ENCODE assay signal across 27 cellular contexts in the genomic region with DNA sequence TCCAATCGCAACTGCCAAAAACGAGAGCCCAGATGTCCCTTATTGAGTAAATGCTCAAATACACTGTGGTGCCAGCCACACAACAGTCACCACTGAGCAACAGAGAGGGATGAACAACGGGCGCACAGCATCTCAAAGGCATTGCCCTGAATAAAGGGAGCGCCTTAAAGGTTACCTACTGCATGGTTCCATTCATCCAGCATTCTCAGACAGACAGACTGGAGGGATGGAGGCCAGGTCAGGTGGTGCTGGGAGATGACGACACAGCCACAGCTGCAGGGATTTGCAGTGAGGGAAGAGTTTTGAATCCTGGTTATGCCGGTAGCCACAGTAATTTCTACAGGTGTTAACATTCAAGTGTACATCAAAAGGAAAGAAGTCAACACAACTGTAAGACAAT.
"Had no signal": no experiment of that assay in that cellular context is flagged by ENCODE, and none has a peak within 500 bp of the region (broad histone marks: within the 10 kb centered on the region; RNA-seq: fewer than 3 reads in every experiment).

No MANE protein-coding gene starts in this region.

- H3K36me3 ChIP-seq: ascending aorta, brain microvascular endothelial cell, esophagus muscularis mucosa, gastrocnemius medialis, heart right ventricle had no signal

- H3K4me1 ChIP-seq: ascending aorta, foreskin keratinocyte, gastrocnemius medialis had no signal

- H3K27ac ChIP-seq: ascending aorta, brain microvascular endothelial cell, coronary artery, esophagus muscularis mucosa, foreskin keratinocyte, gastrocnemius medialis, heart right ventricle had no signal

- H3K4me3 ChIP-seq: ascending aorta, coronary artery, esophagus muscularis mucosa, gastrocnemius medialis, heart right ventricle had no signal

- H3K27me3 ChIP-seq: ascending aorta, brain microvascular endothelial cell, dorsolateral prefrontal cortex, esophagus muscularis mucosa, gastrocnemius medialis, heart right ventricle had no signal

- DNase-seq: activated CD4-positive, alpha-beta memory T cell treated with anti-CD3 and anti-CD28 coated beads for 36 hours; activated CD4-positive, alpha-beta T cell treated with anti-CD3 and anti-CD28 coated beads for 36 hours; activated CD4-positive, alpha-beta T cell treated with anti-CD3 and anti-CD28 coated beads, Interleukin-2, amount 10 ng/mL, durations not matched to agents 24 days and 14 days; activated CD4-positive, CD25-positive, alpha-beta regulatory T cell; activated CD4-positive, CD25-positive, alpha-beta regulatory T cell treated with anti-CD3 and anti-CD28 coated beads, Interleukin-2, amount 50 U/mL, for 72 hours; activated CD8-positive, alpha-beta memory T cell treated with anti-CD3 and anti-CD28 coated beads, Interleukin-2, amount 10 ng/mL, durations not matched to agents 7 days and 5 days; activated CD8-positive, alpha-beta memory T cell treated with anti-CD3 and anti-CD28 coated beads, Interleukin-2, amount 50 U/mL, for 4 hours; activated CD8-positive, alpha-beta T cell treated with anti-CD3 and anti-CD28 coated beads, Interleukin-2, amount 10 ng/mL, durations not matched to agents 7 days and 5 days; activated effector memory CD4-positive, alpha-beta T cell treated with anti-CD3 and anti-CD28 coated beads, Interleukin-2, amount 50 U/mL, for 16 hours; activated naive CD4-positive, alpha-beta T cell; activated naive CD4-positive, alpha-beta T cell treated with anti-CD3 and anti-CD28 coated beads, Interleukin-2, amount 10 ng/mL, durations not matched to agents 7 days and 5 days; activated naive CD8-positive, alpha-beta T cell treated with anti-CD3 and anti-CD28 coated beads, Interleukin-2, amount 10 ng/mL, durations not matched to agents 7 days and 5 days; activated T-cell treated with anti-CD3 and anti-CD28 coated beads, Interleukin-2, amount 50 U/mL, for 1 hour; activated T-cell treated with anti-CD3 and anti-CD28 coated beads, Interleukin-2, amount 50 U/mL, for 48 hours; brain microvascular endothelial cell; effector memory CD4-positive, alpha-beta T cell; endodermal cell; erythroblast; foreskin keratinocyte; gastrocnemius medialis; heart right ventricle; T-helper 2 cell had no signal

- ATAC-seq: activated CD4-positive, alpha-beta T cell treated with anti-CD3 and anti-CD28 coated beads for 36 hours; activated CD8-positive, alpha-beta memory T cell treated with anti-CD3 and anti-CD28 coated beads, Interleukin-2, amount 10 ng/mL, durations not matched to agents 7 days and 5 days; activated CD8-positive, alpha-beta T cell treated with anti-CD3 and anti-CD28 coated beads, Interleukin-2, amount 10 ng/mL, durations not matched to agents 7 days and 5 days; activated naive CD4-positive, alpha-beta T cell treated with anti-CD3 and anti-CD28 coated beads, Interleukin-2, amount 50 U/mL, for 72 hours; foreskin keratinocyte; gastrocnemius medialis; heart right ventricle had no signal

- H3K9me3 ChIP-seq: ascending aorta, esophagus muscularis mucosa, gastrocnemius medialis, heart right ventricle had no signal
